1 cellular context compared by ENCODE assay signal in genomic region chr10:122190151-122190550, GRCh38.
TF ChIP-seq lines count a peak whose summit lies in the region.

No MANE protein-coding gene starts in this region.

TF ChIP-seq in WTC11, 78 proteins besides CTCF, POLR2A, EP300 and RAD21 (continued from another document):
- no peak for TF ChIP-seq PREB (CRISPR knock-in tag; IDR thresholded peaks at IDR 0.05; ENCODE audit: borderline replicate concordance)
- TF ChIP-seq SOX15 (CRISPR knock-in tag; IDR thresholded peaks at IDR 0.05): no peak
- TF ChIP-seq ATF6 (CRISPR knock-in tag; IDR thresholded peaks at IDR 0.05): no peak
- no peak for TF ChIP-seq TEAD1 (CRISPR knock-in tag; IDR thresholded peaks at IDR 0.05)
- TF ChIP-seq JUN (CRISPR knock-in tag; IDR thresholded peaks at IDR 0.05): no peak
- no peak for TF ChIP-seq ARID4B (CRISPR knock-in tag; IDR thresholded peaks at IDR 0.05; ENCODE audit: borderline replicate concordance)
- TF ChIP-seq ZNF396 (CRISPR knock-in tag; IDR thresholded peaks at IDR 0.05; ENCODE audit: borderline replicate concordance): no peak
- TF ChIP-seq ESRRA (CRISPR knock-in tag; IDR thresholded peaks at IDR 0.05; ENCODE audit: borderline replicate concordance): no peak
- no peak for TF ChIP-seq ELF4 (CRISPR knock-in tag; IDR thresholded peaks at IDR 0.05; ENCODE audit: low read depth)
